Comparison of ENCODE assay signal across 3 cellular contexts in the genomic region with DNA sequence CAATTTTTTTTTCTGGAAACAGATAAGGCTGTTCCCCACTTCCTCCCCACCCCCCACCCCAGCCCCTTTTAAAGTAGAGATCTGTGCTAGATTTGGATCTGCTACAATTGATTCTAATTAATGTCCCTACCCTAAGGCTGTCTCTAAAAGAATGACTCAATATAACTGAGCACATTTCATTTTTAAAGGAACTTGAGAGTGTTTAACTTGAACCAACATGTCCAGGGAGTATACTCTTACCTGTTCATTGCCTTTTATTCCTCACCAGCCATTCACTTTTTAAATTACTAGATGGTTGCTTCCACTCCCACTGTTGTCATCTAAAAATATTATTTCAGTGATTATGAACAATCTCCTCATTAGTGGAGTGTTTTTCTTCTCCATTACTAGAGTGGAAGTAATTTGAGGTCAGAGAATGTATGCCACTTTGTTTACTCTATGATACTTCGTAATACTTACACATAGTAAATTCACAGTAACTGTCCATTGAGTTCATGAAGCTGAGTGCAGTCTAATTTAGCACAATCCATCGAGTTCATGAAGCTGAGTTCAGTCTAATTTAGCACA.
TF ChIP-seq lines count a peak whose summit lies in the region.

No MANE protein-coding gene starts in this region.

TF ChIP-seq in HEK293, 187 proteins besides CTCF, POLR2A, EP300 and RAD21 (continued from another document and continues in another):
- TF ChIP-seq ZNF16 (tag by site-specific recombination; IDR thresholded peaks at IDR 0.05; ENCODE audit: low read depth), result no peak
- TF ChIP-seq, protein P1, sequence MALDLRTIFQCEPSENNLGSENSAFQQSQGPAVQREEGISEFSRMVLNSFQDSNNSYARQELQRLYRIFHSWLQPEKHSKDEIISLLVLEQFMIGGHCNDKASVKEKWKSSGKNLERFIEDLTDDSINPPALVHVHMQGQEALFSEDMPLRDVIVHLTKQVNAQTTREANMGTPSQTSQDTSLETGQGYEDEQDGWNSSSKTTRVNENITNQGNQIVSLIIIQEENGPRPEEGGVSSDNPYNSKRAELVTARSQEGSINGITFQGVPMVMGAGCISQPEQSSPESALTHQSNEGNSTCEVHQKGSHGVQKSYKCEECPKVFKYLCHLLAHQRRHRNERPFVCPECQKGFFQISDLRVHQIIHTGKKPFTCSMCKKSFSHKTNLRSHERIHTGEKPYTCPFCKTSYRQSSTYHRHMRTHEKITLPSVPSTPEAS (tag by site-specific recombination; IDR thresholded peaks at IDR 0.05), result no peak
- TF ChIP-seq, protein P2, sequence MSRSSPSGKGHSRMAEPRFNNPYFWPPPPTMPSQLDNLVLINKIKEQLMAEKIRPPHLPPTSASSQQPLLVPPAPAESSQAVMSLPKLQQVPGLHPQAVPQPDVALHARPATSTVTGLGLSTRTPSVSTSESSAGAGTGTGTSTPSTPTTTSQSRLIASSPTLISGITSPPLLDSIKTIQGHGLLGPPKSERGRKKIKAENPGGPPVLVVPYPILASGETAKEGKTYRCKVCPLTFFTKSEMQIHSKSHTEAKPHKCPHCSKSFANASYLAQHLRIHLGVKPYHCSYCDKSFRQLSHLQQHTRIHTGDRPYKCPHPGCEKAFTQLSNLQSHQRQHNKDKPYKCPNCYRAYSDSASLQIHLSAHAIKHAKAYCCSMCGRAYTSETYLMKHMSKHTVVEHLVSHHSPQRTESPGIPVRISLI (tag by site-specific recombination; IDR thresholded peaks at IDR 0.05), result no peak
- no peak for TF ChIP-seq ZNF48 (tag by site-specific recombination; IDR thresholded peaks at IDR 0.05)
- no peak for TF ChIP-seq SCRT1 (tag by site-specific recombination; IDR thresholded peaks at IDR 0.05; ENCODE audit: borderline replicate concordance)
- no peak for TF ChIP-seq GFI1B (tag by site-specific recombination; IDR thresholded peaks at IDR 0.05)
- no peak for TF ChIP-seq KLF9 (tag by site-specific recombination; IDR thresholded peaks at IDR 0.05; ENCODE audit: low read depth)
- peak; percentile 80 for TF ChIP-seq FEZF1 (tag by site-specific recombination; IDR thresholded peaks at IDR 0.05)
- no peak for TF ChIP-seq SETDB1 (IDR thresholded peaks at IDR 0.05; ENCODE audit: insufficient read length, low read length)
- no peak for TF ChIP-seq ZNF23 (tag by site-specific recombination; IDR thresholded peaks at IDR 0.05; ENCODE audit: borderline replicate concordance)
- TF ChIP-seq, protein P3, sequence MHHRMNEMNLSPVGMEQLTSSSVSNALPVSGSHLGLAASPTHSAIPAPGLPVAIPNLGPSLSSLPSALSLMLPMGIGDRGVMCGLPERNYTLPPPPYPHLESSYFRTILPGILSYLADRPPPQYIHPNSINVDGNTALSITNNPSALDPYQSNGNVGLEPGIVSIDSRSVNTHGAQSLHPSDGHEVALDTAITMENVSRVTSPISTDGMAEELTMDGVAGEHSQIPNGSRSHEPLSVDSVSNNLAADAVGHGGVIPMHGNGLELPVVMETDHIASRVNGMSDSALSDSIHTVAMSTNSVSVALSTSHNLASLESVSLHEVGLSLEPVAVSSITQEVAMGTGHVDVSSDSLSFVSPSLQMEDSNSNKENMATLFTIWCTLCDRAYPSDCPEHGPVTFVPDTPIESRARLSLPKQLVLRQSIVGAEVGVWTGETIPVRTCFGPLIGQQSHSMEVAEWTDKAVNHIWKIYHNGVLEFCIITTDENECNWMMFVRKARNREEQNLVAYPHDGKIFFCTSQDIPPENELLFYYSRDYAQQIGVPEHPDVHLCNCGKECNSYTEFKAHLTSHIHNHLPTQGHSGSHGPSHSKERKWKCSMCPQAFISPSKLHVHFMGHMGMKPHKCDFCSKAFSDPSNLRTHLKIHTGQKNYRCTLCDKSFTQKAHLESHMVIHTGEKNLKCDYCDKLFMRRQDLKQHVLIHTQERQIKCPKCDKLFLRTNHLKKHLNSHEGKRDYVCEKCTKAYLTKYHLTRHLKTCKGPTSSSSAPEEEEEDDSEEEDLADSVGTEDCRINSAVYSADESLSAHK (tag by site-specific recombination; IDR thresholded peaks at IDR 0.05), result no peak
- TF ChIP-seq ZNF843 (tag by site-specific recombination; IDR thresholded peaks at IDR 0.05), result peak; percentile 57; the same call in 1 of the 2 replicates
- no peak for TF ChIP-seq ZNF350 (tag by site-specific recombination; IDR thresholded peaks at IDR 0.05)

TF ChIP-seq in K562, 482 proteins besides CTCF, POLR2A, EP300 and RAD21 (continued from another document):
- TF ChIP-seq MYC (IDR thresholded peaks at IDR 0.05; ENCODE audit: low read depth, low read length) (no peak), MYC (CRISPR knock-in tag; IDR thresholded peaks at IDR 0.05; ENCODE audit: borderline replicate concordance, low read depth) (no peak), ZNF436 (CRISPR knock-in tag; IDR thresholded peaks at IDR 0.05) (no peak), XRCC3 (IDR thresholded peaks at IDR 0.05) (no peak), CTBP1 (IDR thresholded peaks at IDR 0.05; ENCODE audit: borderline replicate concordance) (no peak), SIRT6 (IDR thresholded peaks at IDR 0.05; ENCODE audit: low read depth, low read length) (no peak), DNMT1 (IDR thresholded peaks at IDR 0.05) (no peak), ZNF584 (CRISPR knock-in tag; IDR thresholded peaks at IDR 0.05; ENCODE audit: low read depth) (no peak), NR2F6 (CRISPR knock-in tag; IDR thresholded peaks at IDR 0.05) (no peak), CREB1 (IDR thresholded peaks at IDR 0.05) (no peak), CREB1 (CRISPR knock-in tag; IDR thresholded peaks at IDR 0.05) (no peak), CBX8 (IDR thresholded peaks at IDR 0.05; ENCODE audit: borderline replicate concordance, extremely low read depth, low read depth, low read length, poor library complexity, severe bottlenecking) (no peak), PTTG1 (tag; IDR thresholded peaks at IDR 0.05; ENCODE audit: low read depth) (no peak), MED1 (CRISPR knock-in tag; IDR thresholded peaks at IDR 0.05; ENCODE audit: borderline replicate concordance) (no peak)
- TF ChIP-seq, protein P4, sequence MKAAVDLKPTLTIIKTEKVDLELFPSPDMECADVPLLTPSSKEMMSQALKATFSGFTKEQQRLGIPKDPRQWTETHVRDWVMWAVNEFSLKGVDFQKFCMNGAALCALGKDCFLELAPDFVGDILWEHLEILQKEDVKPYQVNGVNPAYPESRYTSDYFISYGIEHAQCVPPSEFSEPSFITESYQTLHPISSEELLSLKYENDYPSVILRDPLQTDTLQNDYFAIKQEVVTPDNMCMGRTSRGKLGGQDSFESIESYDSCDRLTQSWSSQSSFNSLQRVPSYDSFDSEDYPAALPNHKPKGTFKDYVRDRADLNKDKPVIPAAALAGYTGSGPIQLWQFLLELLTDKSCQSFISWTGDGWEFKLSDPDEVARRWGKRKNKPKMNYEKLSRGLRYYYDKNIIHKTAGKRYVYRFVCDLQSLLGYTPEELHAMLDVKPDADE (conservative IDR thresholded peaks at IDR 0.05; ENCODE audit: control insufficient read depth, low read depth, low read length), result no peak
- TF ChIP-seq, protein P5, sequence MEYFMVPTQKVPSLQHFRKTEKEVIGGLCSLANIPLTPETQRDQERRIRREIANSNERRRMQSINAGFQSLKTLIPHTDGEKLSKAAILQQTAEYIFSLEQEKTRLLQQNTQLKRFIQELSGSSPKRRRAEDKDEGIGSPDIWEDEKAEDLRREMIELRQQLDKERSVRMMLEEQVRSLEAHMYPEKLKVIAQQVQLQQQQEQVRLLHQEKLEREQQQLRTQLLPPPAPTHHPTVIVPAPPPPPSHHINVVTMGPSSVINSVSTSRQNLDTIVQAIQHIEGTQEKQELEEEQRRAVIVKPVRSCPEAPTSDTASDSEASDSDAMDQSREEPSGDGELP (CRISPR knock-in tag; IDR thresholded peaks at IDR 0.05; ENCODE audit: borderline replicate concordance), result no peak
TF ChIP-seq in K562: peak in this region for 0.

TF ChIP-seq in HEK293T, 16 proteins besides CTCF, POLR2A, EP300 and RAD21 (continued from another document):
- TF ChIP-seq ELF4 (IDR thresholded peaks at IDR 0.05), result no peak
- no peak for TF ChIP-seq FOXA1 (IDR thresholded peaks at IDR 0.05)
- no peak for TF ChIP-seq SUZ12 (IDR thresholded peaks at IDR 0.05)
- no peak for TF ChIP-seq L3MBTL2 (conservative IDR thresholded peaks at IDR 0.05)
- no peak for TF ChIP-seq FOXM1 (IDR thresholded peaks at IDR 0.05; ENCODE audit: borderline replicate concordance)
- no peak for TF ChIP-seq CTBP1 (IDR thresholded peaks at IDR 0.05; ENCODE audit: borderline replicate concordance)
- no peak for TF ChIP-seq LEF1 (IDR thresholded peaks at IDR 0.05; ENCODE audit: borderline replicate concordance)
- no peak for TF ChIP-seq SP1 (IDR thresholded peaks at IDR 0.05)
- no peak for TF ChIP-seq FOXK2 (IDR thresholded peaks at IDR 0.05)
